ENCODE assay signal across 8 cellular contexts in the genomic region with DNA sequence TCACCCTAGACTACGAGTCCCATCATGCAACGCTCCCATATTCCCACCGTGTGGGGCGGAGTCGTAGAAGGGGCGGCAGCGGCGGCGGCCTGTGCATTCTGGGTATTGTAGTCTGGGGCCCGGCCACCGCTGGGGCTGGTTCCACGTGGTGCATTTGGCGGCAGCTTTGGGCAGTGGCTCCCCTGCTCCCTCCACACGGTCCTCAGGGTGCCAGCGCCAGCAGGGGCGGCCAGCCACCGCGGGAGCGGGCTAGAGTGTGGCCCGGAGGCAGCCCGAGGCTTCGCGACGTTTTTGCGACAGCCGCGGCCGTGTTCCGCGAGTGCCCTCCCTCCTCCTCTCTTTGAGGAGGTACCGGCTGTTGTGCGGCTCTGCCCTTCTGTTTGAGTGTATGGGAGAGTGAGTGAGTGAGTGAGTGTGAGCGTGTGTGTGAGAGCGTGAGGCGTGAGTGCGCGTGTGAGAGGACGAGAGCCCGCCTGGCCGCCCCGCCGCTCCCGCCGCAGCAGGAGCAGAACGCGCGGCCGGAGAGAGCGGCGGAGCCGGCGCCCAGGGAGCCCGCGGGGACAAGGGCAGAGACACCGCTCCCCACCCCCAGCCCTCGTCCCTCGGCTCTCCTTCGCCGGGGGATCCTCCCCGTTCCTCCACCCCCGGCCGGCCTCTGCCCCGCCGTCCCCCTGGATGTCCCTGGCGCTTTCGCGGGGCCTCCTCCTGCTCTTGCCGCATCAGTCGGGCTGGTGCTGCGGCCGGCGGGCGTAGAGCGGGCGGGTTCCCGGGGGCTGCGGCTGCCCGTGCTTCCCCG. TPM values are rescaled to one million over a fixed set of nuclear protein-coding genes. Genes with fewer than 3 reads are reported as not detected.
DNase-seq lines count a peak whose midpoint lies in the region; ATAC-seq and TF ChIP-seq lines count a peak whose summit lies in the region.

A gene (plus strand): TSS at position 343 of the 796 bp plus-strand sequence. CDS start 513 bp downstream, outside the sequence.

- peaks cover 42% of the 10 kb centered on the region for H3K4me1 Mint-ChIP-seq in CD4-positive, alpha-beta T cell (ENCODE audit: low read depth)
- H3K4me1 Mint-ChIP-seq in activated CD4-positive, alpha-beta memory T cell treated with anti-CD3 and anti-CD28 coated beads for 36 hours (ENCODE audit: low read depth) = peaks cover 37% of the 10 kb centered on the region

- no peak for TF ChIP-seq CTCF in CD4-positive, alpha-beta T cell (IDR thresholded peaks at IDR 0.05)
- TF ChIP-seq CTCF in right lobe of liver (IDR thresholded peaks at IDR 0.05) = no peak

- H3K4me1 ChIP-seq in duodenal mucosa (ENCODE audit: control insufficient read depth in 1 of 2, insufficient read depth in 2 of 2, low read length in 2 of 2) = peaks cover 10 to 12% of the 10 kb centered on the region in 2 donors
- peaks cover 0 to 20% (median 6%) of the 10 kb centered on the region in 4 donors for H3K4me1 ChIP-seq in right lobe of liver

- H3K4me3 ChIP-seq in duodenal mucosa (ENCODE audit: low read depth in 1 of 2, low read length in 2 of 2) = peak within 1 kb of the TSS; percentile 89 to 93
- peak within 1 kb of the TSS; percentile 90 to 96 (median 95) for H3K4me3 ChIP-seq in right lobe of liver

- H3K36me3 ChIP-seq in duodenal mucosa (ENCODE audit: control insufficient read depth in 1 of 2, insufficient read depth in 2 of 2, low read length in 2 of 2) (no peaks in the 10 kb centered on the region), right lobe of liver (no peaks in the 10 kb centered on the region)

- H3K27ac Mint-ChIP-seq in CD4-positive, alpha-beta T cell = peak within 1 kb of the TSS; percentile 84
- H3K27ac Mint-ChIP-seq in activated CD4-positive, alpha-beta memory T cell treated with anti-CD3 and anti-CD28 coated beads for 36 hours = peak within 1 kb of the TSS; percentile 67

- CTCF ChIA-PET in CD4-positive, alpha-beta T cell (lab: Charles Lee) = interaction anchor here (0.6 to 3.0 kb wide), 4 partner anchors 26 to 69 kb away, joined by 3 to 12 read pairs (median 5); no protein-coding TSS in a partner anchor
- CTCF ChIA-PET in activated CD4-positive, alpha-beta memory T cell treated with anti-CD3 and anti-CD28 coated beads for 36 hours (lab: Charles Lee) = interaction anchor here (1.3 kb wide), 1 partner anchor 69 kb away, joined by 9 read pairs; no protein-coding TSS in a partner anchor

- peak within 1 kb of the TSS; percentile 76 to 85 for H3K9ac ChIP-seq in duodenal mucosa (ENCODE audit: low read depth in 1 of 2, low read length in 2 of 2)

- no peaks in the 10 kb centered on the region for H3K27me3 ChIP-seq in CD4-positive, alpha-beta T cell (ENCODE audit: control insufficient read depth, insufficient read depth, low read length)
- H3K27me3 ChIP-seq in duodenal mucosa (ENCODE audit: control insufficient read depth in 1 of 2, insufficient read depth in 2 of 2, low read length in 2 of 2) (peaks cover 0 to under 1% of the 10 kb centered on the region in 2 donors), right lobe of liver (no peaks in the 10 kb centered on the region)

- peaks cover 6% of the 10 kb centered on the region for H3K36me3 Mint-ChIP-seq in CD4-positive, alpha-beta T cell (ENCODE audit: low read depth)
- no peaks in the 10 kb centered on the region for H3K36me3 Mint-ChIP-seq in activated CD4-positive, alpha-beta memory T cell treated with anti-CD3 and anti-CD28 coated beads for 36 hours

- H3K9me3 Mint-ChIP-seq in CD4-positive, alpha-beta T cell = no peaks in the 10 kb centered on the region
- no peaks in the 10 kb centered on the region for H3K9me3 Mint-ChIP-seq in activated CD4-positive, alpha-beta memory T cell treated with anti-CD3 and anti-CD28 coated beads for 36 hours

- peak; percentile 76 to 89 (median 84) for DNase-seq in CD4-positive, alpha-beta T cell
- DNase-seq in HK-2 (ENCODE audit: unreplicated experiment) = peak; percentile 81
- peak; percentile 97 for DNase-seq in NCI-H82 treated with DMSO at 0.1 percent for 48 hours (lab: John Stamatoyannopoulos, UW; ENCODE audit: unreplicated experiment)
- DNase-seq in activated CD4-positive, alpha-beta memory T cell treated with anti-CD3 and anti-CD28 coated beads for 36 hours = peak; percentile 91
- DNase-seq in right lobe of liver = peak; percentile 90 to 95 (median 94)
- peak; percentile 89 for DNase-seq in stimulated activated CD4-positive, alpha-beta T cell treated with anti-CD3 and anti-CD28 coated beads, Interleukin-4, amount 100 ng/mL, for 24 hours

- peak within 1 kb of the TSS; percentile 78 for H3K27ac ChIP-seq in CD4-positive, alpha-beta T cell (ENCODE audit: low read depth, low read length)
- H3K27ac ChIP-seq in duodenal mucosa (ENCODE audit: low read depth, low read length) (peak within 1 kb of the TSS; percentile 94), right lobe of liver (peak within 1 kb of the TSS; percentile 92 to 99 (median 96))

- no peaks in the 10 kb centered on the region for H3K27me3 Mint-ChIP-seq in CD4-positive, alpha-beta T cell
- H3K27me3 Mint-ChIP-seq in activated CD4-positive, alpha-beta memory T cell treated with anti-CD3 and anti-CD28 coated beads for 36 hours = no peaks in the 10 kb centered on the region

- H3K9me3 ChIP-seq in CD4-positive, alpha-beta T cell (ENCODE audit: control insufficient read depth, low read length) = no peaks in the 10 kb centered on the region
- no peaks in the 10 kb centered on the region for H3K9me3 ChIP-seq in duodenal mucosa (ENCODE audit: control insufficient read depth in 1 of 2, low read length in 2 of 2)
- H3K9me3 ChIP-seq in right lobe of liver = no peaks in the 10 kb centered on the region

- peak within 1 kb of the TSS; percentile 94 for H3K4me3 Mint-ChIP-seq in CD4-positive, alpha-beta T cell
- H3K4me3 Mint-ChIP-seq in activated CD4-positive, alpha-beta memory T cell treated with anti-CD3 and anti-CD28 coated beads for 36 hours = peak within 1 kb of the TSS; percentile 84

- POLR2A ChIA-PET in CD4-positive, alpha-beta T cell (lab: Charles Lee) = interaction anchor here (1.0 to 1.2 kb wide), 2 partner anchors 32 to 67 kb away, joined by 5 to 9 read pairs; a partner anchor contains a TSS
- POLR2A ChIA-PET in activated CD4-positive, alpha-beta memory T cell treated with anti-CD3 and anti-CD28 coated beads for 36 hours (lab: Charles Lee) = interaction anchor here (1.1 kb wide), 1 partner anchor 32 kb away, joined by 7 read pairs; a partner anchor contains a TSS

- WGBS in right lobe of liver (ENCODE audit: insufficient coverage, low coverage, low lambda C conversion rate, missing lambda C conversion rate) = 0% methylated on average over 8 of the region's 79 CpGs

- ATAC-seq in CD4-positive, alpha-beta T cell (ENCODE audit: poor library complexity) = peak; percentile 84
- ATAC-seq in GM19455 (IDR thresholded peaks at IDR 0.05; ENCODE audit: unreplicated experiment) (peak; percentile 85), right lobe of liver (peak; percentile 92 to 95 (median 92))

- intact Hi-C loops in CD4-positive, alpha-beta T cell (cut with DNase I, micrococcal nuclease) = loop anchor here (1.0 to 10.0 kb wide), 8 partner anchors 32 to 1371 kb away; a partner anchor contains a TSS
- intact Hi-C loops in activated CD4-positive, alpha-beta memory T cell treated with anti-CD3 and anti-CD28 coated beads for 36 hours (cut with micrococcal nuclease) = loop anchor here (1.0 to 10.0 kb wide), 4 partner anchors 33 to 1883 kb away; a partner anchor contains a TSS
- intact Hi-C loops in right lobe of liver (cut with DNase I) = no loop called here

- peak; percentile 68 for TF ChIP-seq POLR2A in right lobe of liver (IDR thresholded peaks at IDR 0.05)

RNA-seq across cellular contexts. Expression of the gene that starts here (rescaled TPM):
- 1 to 10 TPM; 6.0 to 6.7 TPM for total RNA-seq in CD4-positive, alpha-beta T cell
- total RNA-seq in activated CD4-positive, alpha-beta memory T cell treated with anti-CD3 and anti-CD28 coated beads for 36 hours = 10 to 100 TPM; 14.6 to 15.0 TPM
- total RNA-seq in right lobe of liver = 10 to 100 TPM in 1 of 6 experiments, 1 to 10 TPM in 5; 6.2 to 10.5 (median 7.7) TPM

Comparison
In these comparisons a context has a peak if more than half of its experiments do, and no peak if none do; other contexts are left out.
1. Peak in every context shown above with its lines: DNase-seq, ATAC-seq, H3K4me3 ChIP-seq and H3K27ac ChIP-seq.
2. intact Hi-C loops: an anchor here in CD4-positive, alpha-beta T cell (1.0 to 10.0 kb wide) and activated CD4-positive, alpha-beta memory T cell treated with anti-CD3 and anti-CD28 coated beads for 36 hours (1.0 to 10.0 kb wide); none called in right lobe of liver.